Comparison of ENCODE assay signal across 22 cellular contexts in the genomic region with DNA sequence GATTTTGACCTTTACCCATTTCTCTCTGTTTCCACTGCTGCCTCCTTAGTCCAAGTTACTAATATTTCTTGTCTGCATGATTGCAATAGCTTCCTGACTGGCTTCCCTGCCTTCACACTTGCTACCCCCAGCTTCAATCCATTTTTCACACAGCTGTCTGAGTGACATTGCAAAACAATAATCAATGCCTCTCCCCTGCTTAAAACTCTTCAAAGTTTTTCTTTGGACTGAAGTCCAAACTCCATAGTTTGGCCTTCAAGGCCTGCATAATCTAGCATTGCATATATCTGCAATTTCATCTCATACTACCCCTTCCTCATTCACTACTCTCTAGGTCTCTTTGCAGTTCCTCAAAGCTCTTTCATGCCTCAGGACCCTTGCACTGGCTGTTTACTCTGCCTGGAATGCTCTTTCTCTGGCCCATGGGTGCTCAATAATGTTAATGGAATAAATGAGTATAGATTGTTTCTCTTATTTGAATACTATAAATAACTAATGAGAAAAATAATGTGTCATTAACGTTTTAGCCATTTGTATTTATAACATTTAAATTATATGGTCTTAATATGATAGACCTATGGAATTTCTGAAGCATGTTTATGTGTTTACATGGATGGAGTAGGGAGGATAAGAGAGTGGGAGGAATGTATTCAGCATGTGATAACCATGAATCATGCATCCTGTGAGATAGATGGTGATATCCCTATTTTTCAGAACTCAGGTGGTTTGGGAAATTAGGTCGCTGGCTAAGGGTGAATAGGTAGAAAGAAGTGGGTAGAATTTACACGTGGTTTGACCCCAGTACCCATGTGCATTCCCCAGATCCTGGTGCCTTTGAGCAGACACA. TPM values are rescaled to one million over a fixed set of nuclear protein-coding genes. Genes with fewer than 3 reads are reported as not detected.
DNase-seq lines count a peak whose midpoint lies in the region; ATAC-seq, FAIRE-seq and TF ChIP-seq lines count a peak whose summit lies in the region.
"Had no signal": no experiment of that assay in that cellular context is flagged by ENCODE, and none has a peak within 500 bp of the region (broad histone marks: within the 10 kb centered on the region; RNA-seq: fewer than 3 reads in every experiment).

No MANE protein-coding gene starts in this region.

- 10% methylated on average over 3 of the region's 3 CpGs for WGBS in HepG2 (ENCODE audit: low lambda C conversion rate)
- 70% methylated on average over 3 of the region's 3 CpGs for WGBS in right lobe of liver (ENCODE audit: insufficient coverage, low coverage, low lambda C conversion rate, missing lambda C conversion rate)

- no peak overlapping the region for H3K4me2 ChIP-seq in HepG2 (ENCODE audit: low read depth, low read length)
- no peak overlapping the region for H3K4me2 ChIP-seq in astrocyte (ENCODE audit: low read length)
- H3K4me2 ChIP-seq: BLaER1 treated with 17β-estradiol and CSF1 and Interleukin-3, amounts not matched to agents 10 nM and 100 nM had no signal

- TF ChIP-seq POLR2A in HepG2 (IDR thresholded peaks at IDR 0.05; ENCODE audit: insufficient read depth in 1 of 2, low read depth in 2 of 2, low read length in 2 of 2) = no peak
- TF ChIP-seq POLR2A in right lobe of liver (IDR thresholded peaks at IDR 0.05) = no peak

- H3K4me3 Mint-ChIP-seq in astrocyte (ENCODE audit: unreplicated experiment) (no peak overlapping the region), WTC11 (no peak overlapping the region)
- H3K4me3 Mint-ChIP-seq: CD4-positive, alpha-beta T cell; IgD-negative memory B cell had no signal

- H3K36me3 Mint-ChIP-seq in astrocyte (ENCODE audit: low read depth, unreplicated experiment) (peaks cover under 1% of the 10 kb centered on the region), WTC11 (no peaks in the 10 kb centered on the region; the same call in 1 of the 2 replicates)
- H3K36me3 Mint-ChIP-seq: IgD-negative memory B cell had no signal

- H4K20me1 ChIP-seq in HepG2 (ENCODE audit: insufficient read depth, low read length) (no peaks in the 10 kb centered on the region), astrocyte (ENCODE audit: insufficient read depth, low read length) (no peaks in the 10 kb centered on the region)
- H4K20me1 ChIP-seq: BLaER1 treated with 17β-estradiol and CSF1 and Interleukin-3, amounts not matched to agents 10 nM and 100 nM had no signal

- in situ Hi-C loops in HepG2 (cut with HindIII; ENCODE audit: extremely low pct_ligation_motif_present, low pct_unique_long_range_greater_than_20kb) = no loop called here

- peak overlapping the region; percentile 58 for H3K27ac Mint-ChIP-seq in astrocyte (ENCODE audit: unreplicated experiment)
- H3K27ac Mint-ChIP-seq in WTC11 = no peak overlapping the region
- H3K27ac Mint-ChIP-seq: CD4-positive, alpha-beta T cell had no signal

- DNase-seq in HepG2 (ENCODE audit: low spot score) = no peak
- DNase-seq in right lobe of liver = no peak
- DNase-seq in astrocyte (ENCODE audit: low read depth) = no peak
- peak; percentile 43 for DNase-seq in kidney tubule cell (ENCODE audit: low spot score)
- DNase-seq in NCI-H1930 (lab: John Stamatoyannopoulos, UW) = no peak
- no peak for DNase-seq in stimulated activated CD4-positive, alpha-beta T cell treated with anti-CD3 and anti-CD28 coated beads, Interleukin-12 subunit alpha, Interleukin-12 subunit beta, amount 100 ng/mL, for 4 hours
- DNase-seq in WTC11 (ENCODE audit: low spot score) = no peak
- DNase-seq: CD4-positive, alpha-beta T cell; H7; NCI-H1105 treated with DMSO at 0.1 percent for 48 hours; NCI-H146; NCI-H2029; NCI-H446 treated with DMSO at 0.1 percent for 48 hours; NCI-H526; NCI-H82; RPMI8226; SHP77 had no signal

- peaks cover 31% of the 10 kb centered on the region for H3K4me1 Mint-ChIP-seq in astrocyte (ENCODE audit: low read depth, unreplicated experiment)
- peaks cover 29% of the 10 kb centered on the region for H3K4me1 Mint-ChIP-seq in WTC11
- H3K4me1 Mint-ChIP-seq: IgD-negative memory B cell had no signal

- H3K27ac ChIP-seq in HepG2 (ENCODE audit: extremely low read length, insufficient read depth, low read length) = no peak overlapping the region
- H3K27ac ChIP-seq in right lobe of liver = no peak overlapping the region
- H3K27ac ChIP-seq in astrocyte (ENCODE audit: low read depth, low read length) = no peak overlapping the region
- H3K27ac ChIP-seq: BLaER1 treated with 17β-estradiol and CSF1 and Interleukin-3, amounts not matched to agents 10 nM and 100 nM had no signal

- intact Hi-C loops in HepG2 (cut with micrococcal nuclease; ENCODE audit: unreplicated experiment) (no loop called here), right lobe of liver (cut with DNase I) (no loop called here)

- TF ChIP-seq CTCF in HepG2 (CRISPR knock-in tag; IDR thresholded peaks at IDR 0.05) = no peak
- no peak for TF ChIP-seq CTCF in right lobe of liver (IDR thresholded peaks at IDR 0.05)
- TF ChIP-seq CTCF in astrocyte (IDR thresholded peaks at IDR 0.05; ENCODE audit: insufficient read depth, low read depth, low read length) = no peak
- TF ChIP-seq CTCF in WTC11 (IDR thresholded peaks at IDR 0.05) = no peak

- CTCF ChIA-PET in HepG2 (lab: Yijun Ruan, JAX; ENCODE audit: low intra/inter-chr PET ratio, low total read pairs) (no interaction called here), WTC11 (lab: Charles Lee) (no interaction called here)

- H3K36me3 ChIP-seq in HepG2 (replicated peaks in 1 of 2; ENCODE audit: control insufficient read depth in 1 of 2, insufficient read depth in 2 of 2, low read length in 2 of 2) (no peaks in the 10 kb centered on the region), right lobe of liver (no peaks in the 10 kb centered on the region), astrocyte (ENCODE audit: insufficient read depth, low read length) (no peaks in the 10 kb centered on the region)
- H3K36me3 ChIP-seq: BLaER1 treated with 17β-estradiol and CSF1 and Interleukin-3, amounts not matched to agents 10 nM and 100 nM had no signal

- H2AFZ ChIP-seq in HepG2 (ENCODE audit: low read length) = no peak overlapping the region
- no peak overlapping the region for H2AFZ ChIP-seq in astrocyte (ENCODE audit: low read depth, low read length)

- ATAC-seq in HepG2 (no peak), right lobe of liver (no peak), WTC11 (no peak)

- FAIRE-seq in HepG2 (lab: Jason Lieb, UNC) (no peak), astrocyte (lab: Jason Lieb, UNC) (no peak)
- FAIRE-seq: A204.1, D721Med, GM18507 had no signal

- H3K9ac ChIP-seq in HepG2 (ENCODE audit: insufficient read depth, low read depth, low read length) (no peak overlapping the region), astrocyte (ENCODE audit: low read length) (no peak overlapping the region)
- H3K9ac ChIP-seq: BLaER1 treated with 17β-estradiol and CSF1 and Interleukin-3, amounts not matched to agents 10 nM and 100 nM had no signal

- H3K9me3 ChIP-seq in HepG2 (ENCODE audit: low read length) = peaks cover 1% of the 10 kb centered on the region; the same call in 1 of the 2 replicates
- H3K9me3 ChIP-seq in right lobe of liver = no peaks in the 10 kb centered on the region
- no peaks in the 10 kb centered on the region for H3K9me3 ChIP-seq in astrocyte (ENCODE audit: insufficient read depth, low read depth, low read length)

- no peak for TF ChIP-seq RAD21 in HepG2 (CRISPR knock-in tag; IDR thresholded peaks at IDR 0.05)

- H3K79me2 ChIP-seq in HepG2 (ENCODE audit: insufficient read depth, low read length) (no peaks in the 10 kb centered on the region), astrocyte (ENCODE audit: insufficient read depth, low read length) (no peaks in the 10 kb centered on the region)

- POLR2A ChIA-PET in HepG2 (lab: Yijun Ruan, JAX) = no interaction called here
- POLR2A ChIA-PET in WTC11 (lab: Charles Lee) = no interaction called here

- TF ChIP-seq EP300 in HepG2 (IDR thresholded peaks at IDR 0.05; ENCODE audit: low read depth in 2 of 2, low read length in 2 of 2) = no peak
- TF ChIP-seq EP300 in HepG2 (CRISPR knock-in tag; IDR thresholded peaks at IDR 0.05; ENCODE audit: borderline replicate concordance) = no peak

- no TSS peak for BruUV-seq in HepG2 (replicated peaks; lab: Mats Ljungman, UMichigan)

- H3K9me3 Mint-ChIP-seq in astrocyte (ENCODE audit: unreplicated experiment) (no peaks in the 10 kb centered on the region), WTC11 (peaks cover 4% of the 10 kb centered on the region)
- H3K9me3 Mint-ChIP-seq: CD4-positive, alpha-beta T cell had no signal

- H3K4me1 ChIP-seq in HepG2 (ENCODE audit: insufficient read depth, low read length) (peaks cover 2% of the 10 kb centered on the region; the same call in 1 of the 2 replicates), right lobe of liver (no peaks in the 10 kb centered on the region), astrocyte (ENCODE audit: insufficient read depth, low read length) (no peaks in the 10 kb centered on the region)
- H3K4me1 ChIP-seq: BLaER1 treated with 17β-estradiol and CSF1 and Interleukin-3, amounts not matched to agents 10 nM and 100 nM had no signal

- H3K27me3 Mint-ChIP-seq in astrocyte (ENCODE audit: low read depth, unreplicated experiment) (no peaks in the 10 kb centered on the region), WTC11 (ENCODE audit: low read depth) (peaks cover 14% of the 10 kb centered on the region)

- H3K4me3 ChIP-seq in HepG2 (replicated peaks in 1 of 3; ENCODE audit: insufficient read depth in 1 of 3, low read depth in 2 of 3, low read length in 3 of 3) (no peak overlapping the region), right lobe of liver (no peak overlapping the region), astrocyte (ENCODE audit: insufficient read depth, low read depth, low read length) (no peak overlapping the region)
- H3K4me3 ChIP-seq: BLaER1 treated with 17β-estradiol and CSF1 and Interleukin-3, amounts not matched to agents 10 nM and 100 nM had no signal

- H3K27me3 ChIP-seq in HepG2 (ENCODE audit: control insufficient read depth in 1 of 2, insufficient read depth in 2 of 2, low read length in 2 of 2) = peaks cover 0 to 34% of the 10 kb centered on the region in 2 experiments; a peak in 4 of 5 replicates
- H3K27me3 ChIP-seq in right lobe of liver = no peaks in the 10 kb centered on the region
- peaks cover 3% of the 10 kb centered on the region for H3K27me3 ChIP-seq in astrocyte (ENCODE audit: insufficient read depth, low read length)

RNA-seq across cellular contexts. Expression of gene TMEM178A, which starts 5.7 kb away (rescaled TPM):
- total RNA-seq in HepG2 (2016; rRNA removed; fragmentation: Illumina TruSeq; extraction: Trizol) (0.38 TPM in 1 of 2 replicates, not detected in the other), right lobe of liver (1 to 10 TPM in 3 of 6 experiments, under 1 TPM in 2, not detected in 1; 0.25 to 1.7 (median 1.4) TPM), astrocyte (28.7 and 41.6 TPM in 2 replicates), WTC11 (2021) (13.6 to 14.5 TPM (median 14.1 TPM) in 3 replicates)
- total RNA-seq in HepG2 (2016; cell fraction: cytosol; rRNA removed; fragmentation: Illumina TruSeq; extraction: Trizol; ENCODE audit: low read depth) = not detected in 2 replicates
- total RNA-seq in HepG2 (2016; cell fraction: insoluble cytoplasmic fraction; rRNA removed; fragmentation: Illumina TruSeq; extraction: Trizol) = 0.15 and 0.19 TPM in 2 replicates
- 0.17 TPM in 1 of 2 replicates, not detected in the other for total RNA-seq in HepG2 (2016; cell fraction: membrane; rRNA removed; fragmentation: Illumina TruSeq; extraction: Trizol)
- 0.50 TPM in 1 of 2 replicates, not detected in the other for total RNA-seq in HepG2 (2016; cell fraction: nucleus; rRNA removed; fragmentation: Illumina TruSeq; extraction: Trizol)
- polyA plus RNA-seq in HepG2 (2011; rRNA removed) = 3.3 and 3.8 TPM in 2 replicates
- polyA plus RNA-seq in HepG2 (2011; cell fraction: cytosol; rRNA removed) = 1.6 and 1.7 TPM in 2 replicates
- 21.5 and 25.6 TPM in 2 replicates for polyA plus RNA-seq in HepG2 (2011; cell fraction: nucleus; rRNA removed)
- 5.7 and 7.4 TPM in 2 replicates for polyA plus RNA-seq in HepG2 (2012)
- not detected in 2 replicates for polyA plus RNA-seq in HepG2 (2016; cell fraction: cytosol; fragmentation: Illumina TruSeq; extraction: Trizol; ENCODE audit: low read depth)
- polyA plus RNA-seq in HepG2 (2016; cell fraction: insoluble cytoplasmic fraction; fragmentation: Illumina TruSeq; extraction: Trizol; ENCODE audit: low read depth) = 0.28 TPM in 1 of 2 replicates, not detected in the other
- 0.09 and 0.35 TPM in 2 replicates for polyA plus RNA-seq in HepG2 (2016; cell fraction: membrane; fragmentation: Illumina TruSeq; extraction: Trizol; ENCODE audit: low read depth)
- polyA plus RNA-seq in HepG2 (2016; cell fraction: nucleus; fragmentation: Illumina TruSeq; extraction: Trizol; ENCODE audit: insufficient read depth, low read depth) = 1.4 and 1.9 TPM in 2 replicates
- 1.8 TPM in 1 of 2 replicates, not detected in the other for polyA minus RNA-seq in HepG2 (2011; rRNA and poly(A)+ RNA removed; ENCODE audit: low replicate concordance)
- 0.59 and 0.88 TPM in 2 replicates for polyA minus RNA-seq in HepG2 (2011; cell fraction: cytosol; rRNA and poly(A)+ RNA removed)
- polyA minus RNA-seq in HepG2 (2011; cell fraction: nucleus; rRNA and poly(A)+ RNA removed) = 2.5 and 3.3 TPM in 2 replicates
- polyA plus RNA-seq: IgD-negative memory B cell had no signal
